ENCODE assay signal across 19 cellular contexts in the genomic region with DNA sequence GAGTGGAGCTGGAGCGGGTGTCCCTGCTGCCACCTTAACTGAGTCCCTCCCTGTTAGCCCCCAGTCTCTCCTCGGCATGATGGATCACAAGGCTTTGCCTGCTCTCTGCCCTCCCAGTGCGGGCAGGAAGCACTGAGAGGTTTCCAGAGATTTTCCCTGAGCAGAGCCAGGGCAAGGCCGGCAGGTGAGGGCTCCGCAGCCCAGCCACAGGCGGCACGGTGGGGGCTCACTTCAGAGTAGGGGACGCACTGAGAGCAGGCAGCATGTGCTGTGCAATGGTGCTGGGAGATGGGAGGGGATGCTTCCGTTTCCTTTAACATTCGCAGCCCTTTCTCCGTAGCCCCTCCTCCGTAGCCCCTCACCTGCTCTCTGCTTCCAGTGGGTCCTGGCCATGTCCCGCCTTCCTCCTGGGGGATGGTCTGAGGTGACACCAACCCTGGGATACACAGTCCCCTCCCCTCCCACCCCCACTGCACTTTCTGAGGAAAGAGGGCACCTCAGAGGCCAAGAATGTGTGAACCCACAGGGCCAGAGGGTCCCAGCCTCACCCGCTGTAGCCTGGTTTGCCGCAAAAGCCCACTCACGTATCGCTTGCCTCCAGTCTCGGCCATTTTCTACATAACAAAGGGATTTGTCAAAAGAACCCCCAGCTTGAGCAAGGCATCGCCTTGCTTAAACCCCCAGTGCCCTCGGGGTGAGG. TPM values are rescaled to one million over a fixed set of nuclear protein-coding genes. Genes with fewer than 3 reads are reported as not detected.
DNase-seq lines count a peak whose midpoint lies in the region; ATAC-seq and TF ChIP-seq lines count a peak whose summit lies in the region.
"Had no signal": no experiment of that assay in that cellular context is flagged by ENCODE, and none has a peak within 500 bp of the region (broad histone marks: within the 10 kb centered on the region; RNA-seq: fewer than 3 reads in every experiment).

No MANE protein-coding gene starts in this region.

- in situ Hi-C loops in IMR-90 (cut with MboI; ENCODE audit: low sequenced_read_pairs), result loop anchor here (5.0 kb wide), 1 partner anchor 200 kb away; no protein-coding TSS in a partner anchor

- no peak overlapping the region for H2AK9ac ChIP-seq in IMR-90 (replicated peaks; ENCODE audit: low read depth, low read length, poor library complexity)

- H3K79me1 ChIP-seq in IMR-90 (ENCODE audit: low read depth in 1 of 2, low read length in 2 of 2), result peaks cover 0 to 2% of the 10 kb centered on the region in 2 experiments; a peak in 1 of 4 replicates

- H4K20me1 ChIP-seq in BLaER1 treated with 17β-estradiol and CSF1 and Interleukin-3, amounts not matched to agents 10 nM and 100 nM, result peaks cover 0 to 6% (median 0%) of the 10 kb centered on the region in 11 experiments; a peak in 1 of 22 replicates
- H4K20me1 ChIP-seq in IMR-90 (ENCODE audit: insufficient read depth, low read length), result no peaks in the 10 kb centered on the region

- no peak overlapping the region for H2BK5ac ChIP-seq in IMR-90 (ENCODE audit: low read depth, low read length, poor library complexity, severe bottlenecking)

- H3K9me1 ChIP-seq in IMR-90 (ENCODE audit: insufficient read depth, low read length), result peaks cover 12% of the 10 kb centered on the region; the same call in 1 of the 2 replicates

- dilution Hi-C loops in IMR-90 (cut with HindIII; ENCODE audit: low sequenced_read_pairs, unreplicated experiment), result no loop called here

- POLR2A ChIA-PET in IMR-90 (lab: Charles Lee; ENCODE audit: unreplicated experiment), result no interaction called here

- H4K8ac ChIP-seq in IMR-90 (ENCODE audit: low read depth in 2 of 2, low read length in 2 of 2), result no peak overlapping the region

- peak overlapping the region in 2 of 11 experiments; percentile 25 to 33; a peak in 1 of 22 replicates for H3K9ac ChIP-seq in BLaER1 treated with 17β-estradiol and CSF1 and Interleukin-3, amounts not matched to agents 10 nM and 100 nM
- H3K9ac ChIP-seq in IMR-90 (ENCODE audit: low read depth, low read length), result no peak overlapping the region
- H3K9ac ChIP-seq: KMS-11 had no signal

- intact Hi-C loops in IMR-90 (cut with micrococcal nuclease), result loop anchor here (5.0 kb wide), 1 partner anchor 825 kb away; a partner anchor contains a TSS
- intact Hi-C loops in posterior vena cava (cut with DNase I), result no loop called here

- H3K4me2 ChIP-seq in BLaER1 treated with 17β-estradiol and CSF1 and Interleukin-3, amounts not matched to agents 10 nM and 100 nM, result peak overlapping the region in 9 of 11 experiments; percentile 41 to 87 (median 76); a peak in 17 of 22 replicates
- H3K4me2 ChIP-seq in IMR-90 (ENCODE audit: low read depth, low read length), result no peak overlapping the region
- H3K4me2 ChIP-seq: KMS-11 had no signal

- DNase-seq in IMR-90 (no peak), posterior vena cava (ENCODE audit: low spot score) (peak; percentile 71), hepatic stellate cell (ENCODE audit: low spot score) (no peak), C1 segment of cervical spinal cord (lab: John Stamatoyannopoulos, UW) (no peak), NCI-H526 treated with DMSO at 0.1 percent for 48 hours (lab: John Stamatoyannopoulos, UW) (no peak)
- DNase-seq: DMS79; NCI-H146; NCI-H2029 treated with DMSO at 0.1 percent for 48 hours; NCI-H2171; NCI-H526; NK-92 treated with Interleukin-12 subunit alpha and Interleukin-12 subunit beta, amount 100 ng/mL, for 24 hours; OCI-M1; SHP77 had no signal

- H4K5ac ChIP-seq in IMR-90 (ENCODE audit: low read depth, low read length), result no peak overlapping the region

- H3K56ac ChIP-seq in IMR-90 (ENCODE audit: extremely low read depth, insufficient read depth, low read length), result no peak overlapping the region

- peaks cover 0 to 33% (median 9%) of the 10 kb centered on the region in 11 experiments; a peak in 9 of 22 replicates for H3K27me3 ChIP-seq in BLaER1 treated with 17β-estradiol and CSF1 and Interleukin-3, amounts not matched to agents 10 nM and 100 nM
- H3K27me3 ChIP-seq in IMR-90 (ENCODE audit: control insufficient read depth, insufficient read depth, low read length), result no peaks in the 10 kb centered on the region

- CTCF ChIA-PET in IMR-90 (lab: Yijun Ruan, JAX), result no interaction called here

- no peak for TF ChIP-seq CTCF in IMR-90 (conservative IDR thresholded peaks at IDR 0.05; ENCODE audit: low read depth, low read length)

- BruUV-seq in IMR-90 (replicated peaks; lab: Mats Ljungman, UMichigan), result no TSS peak

- no peak overlapping the region for H3K14ac ChIP-seq in IMR-90 (replicated peaks; ENCODE audit: low read depth, low read length)

- no peak for TF ChIP-seq POLR2A in IMR-90 (IDR thresholded peaks at IDR 0.05; ENCODE audit: low read depth, low read length)

- no peak overlapping the region for H2BK120ac ChIP-seq in IMR-90 (ENCODE audit: low read depth, low read length)

- H3K27ac ChIP-seq in BLaER1 treated with 17β-estradiol and CSF1 and Interleukin-3, amounts not matched to agents 10 nM and 100 nM, result no peak overlapping the region
- no peak overlapping the region for H3K27ac ChIP-seq in IMR-90 (ENCODE audit: insufficient read depth, low read length)
- H3K27ac ChIP-seq in cingulate gyrus (ENCODE audit: low read depth, low read length), result peak overlapping the region; percentile 54
- H3K27ac ChIP-seq: C4-2B, KMS-11, SK-N-MC had no signal

- H2BK20ac ChIP-seq in IMR-90 (ENCODE audit: low read depth, low read length), result no peak overlapping the region

- no peak overlapping the region for H3K4me3 ChIP-seq in BLaER1 treated with 17β-estradiol and CSF1 and Interleukin-3, amounts not matched to agents 10 nM and 100 nM
- H3K4me3 ChIP-seq in IMR-90 (ENCODE audit: insufficient read depth, low read depth, low read length), result no peak overlapping the region
- H3K4me3 ChIP-seq: SK-N-MC had no signal

- H2AFZ ChIP-seq in IMR-90 (replicated peaks; ENCODE audit: low read length, poor library complexity), result no peak overlapping the region

- no peak overlapping the region for H2BK15ac ChIP-seq in IMR-90 (ENCODE audit: low read depth, low read length)

- peaks cover 0 to 55% (median 45%) of the 10 kb centered on the region in 10 experiments; a peak in 17 of 20 replicates for H3K4me1 ChIP-seq in BLaER1 treated with 17β-estradiol and CSF1 and Interleukin-3, amounts not matched to agents 10 nM and 100 nM
- H3K4me1 ChIP-seq in IMR-90 (ENCODE audit: control insufficient read depth, insufficient read depth, low read length), result peaks cover 13% of the 10 kb centered on the region

- ATAC-seq in IMR-90 (ENCODE audit: low read depth) (no peak), GM21786 (IDR thresholded peaks at IDR 0.05; ENCODE audit: unreplicated experiment) (no peak)

- no peak for TF ChIP-seq RAD21 in IMR-90 (IDR thresholded peaks at IDR 0.05; ENCODE audit: low read length)

- no peak overlapping the region for H3K18ac ChIP-seq in IMR-90 (ENCODE audit: low read depth, low read length)

- H3K4ac ChIP-seq in IMR-90 (ENCODE audit: low read depth, low read length), result no peak overlapping the region

- H4K91ac ChIP-seq in IMR-90 (ENCODE audit: insufficient read depth, low read depth, low read length), result no peak overlapping the region; the same call in 1 of the 2 replicates

- H3K23ac ChIP-seq in IMR-90 (ENCODE audit: low read depth, low read length), result no peak overlapping the region

- peak overlapping the region; percentile 51 for H2AK5ac ChIP-seq in IMR-90 (ENCODE audit: low read depth, low read length)

- WGBS in IMR-90 (ENCODE audit: extremely low coverage in 2 of 2, insufficient read length in 1 of 2), 2 experiments, result 91% methylated on average over 9 of the region's 20 CpGs; no CpG with 5 or more reads in 1 of the 2 experiments

- 0 out of 22 replicates have a peak, but pooled peaks cover 0 to 4% (median 0%) of the 10 kb centered on the region in 11 experiments for H3K9me3 ChIP-seq in BLaER1 treated with 17β-estradiol and CSF1 and Interleukin-3, amounts not matched to agents 10 nM and 100 nM (replicated peaks in 1 of 11)
- no peaks in the 10 kb centered on the region for H3K9me3 ChIP-seq in IMR-90 (ENCODE audit: control insufficient read depth, insufficient read depth, low read length)

- no peaks in the 10 kb centered on the region for H3K36me3 ChIP-seq in BLaER1 treated with 17β-estradiol and CSF1 and Interleukin-3, amounts not matched to agents 10 nM and 100 nM
- no peaks in the 10 kb centered on the region for H3K36me3 ChIP-seq in IMR-90 (ENCODE audit: control insufficient read depth, insufficient read depth, low read length)

TF ChIP-seq in IMR-90, 13 proteins besides CTCF, POLR2A, EP300 and RAD21 (continues in another document):
- TF ChIP-seq CEBPB (IDR thresholded peaks at IDR 0.05; ENCODE audit: low read depth, low read length), result no peak
- no peak for TF ChIP-seq MXI1 (IDR thresholded peaks at IDR 0.05; ENCODE audit: borderline replicate concordance, low read depth, low read length)
- TF ChIP-seq SMC3 (IDR thresholded peaks at IDR 0.05; ENCODE audit: low read depth, low read length), result no peak
- TF ChIP-seq RFX5 (IDR thresholded peaks at IDR 0.05; ENCODE audit: low read depth, low read length), result no peak
- TF ChIP-seq, protein P1, sequence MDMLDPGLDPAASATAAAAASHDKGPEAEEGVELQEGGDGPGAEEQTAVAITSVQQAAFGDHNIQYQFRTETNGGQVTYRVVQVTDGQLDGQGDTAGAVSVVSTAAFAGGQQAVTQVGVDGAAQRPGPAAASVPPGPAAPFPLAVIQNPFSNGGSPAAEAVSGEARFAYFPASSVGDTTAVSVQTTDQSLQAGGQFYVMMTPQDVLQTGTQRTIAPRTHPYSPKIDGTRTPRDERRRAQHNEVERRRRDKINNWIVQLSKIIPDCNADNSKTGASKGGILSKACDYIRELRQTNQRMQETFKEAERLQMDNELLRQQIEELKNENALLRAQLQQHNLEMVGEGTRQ (IDR thresholded peaks at IDR 0.05; ENCODE audit: low read depth, low read length), result no peak
- no peak for TF ChIP-seq BHLHE40 (IDR thresholded peaks at IDR 0.05; ENCODE audit: low read depth, low read length)
- no peak for TF ChIP-seq NFE2L2 (IDR thresholded peaks at IDR 0.05; ENCODE audit: low read depth, low read length)
- no peak for TF ChIP-seq MAFK (IDR thresholded peaks at IDR 0.05; ENCODE audit: low read depth, low read length)
- TF ChIP-seq FOS (IDR thresholded peaks at IDR 0.05; ENCODE audit: low read depth, low read length), result no peak
- TF ChIP-seq CHD1 (IDR thresholded peaks at IDR 0.05; ENCODE audit: low read depth, low read length), result no peak

RNA-seq across cellular contexts. Expression of a gene that starts 10.7 kb away (rescaled TPM):
- 0.54 and 0.56 TPM in 2 replicates for total RNA-seq in IMR-90 (2012; rRNA removed)
- polyA plus RNA-seq in IMR-90 (2012; rRNA removed), result 1.4 TPM in 2 replicates
- polyA plus RNA-seq in IMR-90 (2012; cell fraction: cytosol; rRNA removed), result 0.61 and 2.1 TPM in 2 replicates
- polyA plus RNA-seq in IMR-90 (2012; cell fraction: nucleus; rRNA removed; ENCODE audit: low replicate concordance), result 0.88 and 2.2 TPM in 2 replicates
- under 1 TPM; 0.19 to 0.29 TPM for total RNA-seq in posterior vena cava
